ENCODE assay signal across 27 cellular contexts in genomic region chr13:24184265-24184841, GRCh38. TPM values are rescaled to one million over a fixed set of nuclear protein-coding genes. Genes with fewer than 3 reads are reported as not detected.
DNase-seq lines count a peak whose midpoint lies in the region; ATAC-seq and TF ChIP-seq lines count a peak whose summit lies in the region.
"Had no signal": no experiment of that assay in that cellular context is flagged by ENCODE, and none has a peak within 500 bp of the region (broad histone marks: within the 10 kb centered on the region; RNA-seq: fewer than 3 reads in every experiment).

No MANE protein-coding gene starts in this region.

- H4K20me1 ChIP-seq in hepatocyte (ENCODE audit: insufficient read depth, poor library complexity, severe bottlenecking) = no peaks in the 10 kb centered on the region
- H4K20me1 ChIP-seq: BLaER1 treated with 17β-estradiol and CSF1 and Interleukin-3, amounts not matched to agents 10 nM and 100 nM had no signal

- no peaks in the 10 kb centered on the region for H3K27me3 Mint-ChIP-seq in natural killer cell treated with Interleukin-12 subunit alpha and Interleukin-12 subunit beta and Interleukin-15 and Interleukin-18, amount 100 ng/mL, for 72 hours
- peaks cover 0 to 2% of the 10 kb centered on the region in 2 donors for H3K27me3 Mint-ChIP-seq in natural killer cell (ENCODE audit: low read depth in 2 of 2)
- H3K27me3 Mint-ChIP-seq: activated naive CD4-positive, alpha-beta T cell treated with anti-CD3 and anti-CD28 coated beads, Interleukin-2, amount 50 U/mL, for 24 hours had no signal

- H3K27ac Mint-ChIP-seq in natural killer cell treated with Interleukin-12 subunit alpha and Interleukin-12 subunit beta and Interleukin-15 and Interleukin-18, amount 100 ng/mL, for 72 hours = peak overlapping the region; percentile 73 to 88
- H3K27ac Mint-ChIP-seq in natural killer cell = no peak overlapping the region
- H3K27ac Mint-ChIP-seq: activated naive CD4-positive, alpha-beta T cell treated with anti-CD3 and anti-CD28 coated beads, Interleukin-2, amount 50 U/mL, for 24 hours; activated T-cell treated with anti-CD3 and anti-CD28 coated beads, Interleukin-2, amount 50 U/mL, for 72 hours had no signal

- peak overlapping the region; percentile 50 for H3K9ac ChIP-seq in mucosa of stomach (ENCODE audit: low read length)
- H3K9ac ChIP-seq: BLaER1 treated with 17β-estradiol and CSF1 and Interleukin-3, amounts not matched to agents 10 nM and 100 nM had no signal

- no peak for DNase-seq in natural killer cell treated with Interleukin-12 subunit alpha and Interleukin-12 subunit beta and Interleukin-15 and Interleukin-18, amount 100 ng/mL, for 72 hours (ENCODE audit: low spot score)
- DNase-seq in natural killer cell = no peak
- DNase-seq in hepatocyte (ENCODE audit: low spot score) = peak; percentile 62
- DNase-seq in aorta = no peak
- DNase-seq in NCI-H2171 treated with DMSO at 0.1 percent for 48 hours (lab: John Stamatoyannopoulos, UW) = no peak
- no peak for DNase-seq in DMS153 treated with DMSO at 0.1 percent for 48 hours (lab: John Stamatoyannopoulos, UW; ENCODE audit: unreplicated experiment)
- DNase-seq: activated CD8-positive, alpha-beta memory T cell treated with anti-CD3 and anti-CD28 coated beads for 24 hours; activated T-cell treated with anti-CD3 and anti-CD28 coated beads, Interleukin-2, amount 50 U/mL, for 72 hours; brain microvascular endothelial cell; cortex of kidney; foreskin fibroblast; HCEC 1CT; left cardiac atrium; NCI-H187 treated with DMSO at 0.1 percent for 48 hours; NK-92 treated with Interleukin-12 subunit alpha and Interleukin-12 subunit beta, amount 100 ng/mL, for 24 hours; nucleus accumbens; sigmoid colon; stimulated activated naive CD8-positive, alpha-beta T cell treated with anti-CD3 and anti-CD28 coated beads, Interleukin-15, Interleukin-2, amounts not matched to agents 100 U/mL and 50 U/mL, for 24 hours; T1000; upper lobe of right lung had no signal

- H2AFZ ChIP-seq in hepatocyte = no peak overlapping the region

- 72% methylated on average over 4 of the region's 4 CpGs for WGBS in hepatocyte (ENCODE audit: low lambda C conversion rate, missing lambda C conversion rate)
- WGBS in aorta, 2 donors = 90 to 92% methylated on average over 4 of the region's 4 CpGs

- peak overlapping the region; percentile 94 for H3K27ac ChIP-seq in hepatocyte
- no peak overlapping the region for H3K27ac ChIP-seq in aorta (ENCODE audit: low read depth in 1 of 2, low read length in 2 of 2)
- H3K27ac ChIP-seq: BLaER1 treated with 17β-estradiol and CSF1 and Interleukin-3, amounts not matched to agents 10 nM and 100 nM; brain microvascular endothelial cell; sigmoid colon; upper lobe of right lung had no signal

- peak overlapping the region; percentile 67 for H3K4me2 ChIP-seq in hepatocyte
- H3K4me2 ChIP-seq: BLaER1 treated with 17β-estradiol and CSF1 and Interleukin-3, amounts not matched to agents 10 nM and 100 nM had no signal

- H3K4me1 Mint-ChIP-seq in natural killer cell treated with Interleukin-12 subunit alpha and Interleukin-12 subunit beta and Interleukin-15 and Interleukin-18, amount 100 ng/mL, for 72 hours (ENCODE audit: low read depth in 2 of 2) = peaks cover 28 to 63% of the 10 kb centered on the region in 2 donors
- H3K4me1 Mint-ChIP-seq in natural killer cell = peaks cover 13% of the 10 kb centered on the region in 2 donors

- peak overlapping the region; percentile 11 for H3K4me3 Mint-ChIP-seq in natural killer cell treated with Interleukin-12 subunit alpha and Interleukin-12 subunit beta and Interleukin-15 and Interleukin-18, amount 100 ng/mL, for 72 hours
- no peak overlapping the region for H3K4me3 Mint-ChIP-seq in natural killer cell
- H3K4me3 Mint-ChIP-seq: activated naive CD4-positive, alpha-beta T cell treated with anti-CD3 and anti-CD28 coated beads, Interleukin-2, amount 50 U/mL, for 24 hours; activated T-cell treated with anti-CD3 and anti-CD28 coated beads, Interleukin-2, amount 50 U/mL, for 72 hours had no signal

- H3K4me3 ChIP-seq in hepatocyte (no peak overlapping the region), mucosa of stomach (ENCODE audit: low read length) (no peak overlapping the region), aorta (ENCODE audit: low read length in 2 of 2) (no peak overlapping the region)
- H3K4me3 ChIP-seq: BLaER1 treated with 17β-estradiol and CSF1 and Interleukin-3, amounts not matched to agents 10 nM and 100 nM; GM12878; K562; sigmoid colon; upper lobe of right lung had no signal

- H3K79me2 ChIP-seq in hepatocyte = peaks cover 18% of the 10 kb centered on the region

- H3K9me3 Mint-ChIP-seq in natural killer cell treated with Interleukin-12 subunit alpha and Interleukin-12 subunit beta and Interleukin-15 and Interleukin-18, amount 100 ng/mL, for 72 hours = peaks cover 4% of the 10 kb centered on the region
- peaks cover 2% of the 10 kb centered on the region in 2 donors for H3K9me3 Mint-ChIP-seq in natural killer cell

- H3K27me3 ChIP-seq in hepatocyte (no peaks in the 10 kb centered on the region), mucosa of stomach (ENCODE audit: control insufficient read depth, insufficient read depth, low read length) (no peaks in the 10 kb centered on the region), aorta (ENCODE audit: control insufficient read depth in 1 of 2, insufficient read depth in 2 of 2, low read length in 1 of 2) (no peaks in the 10 kb centered on the region)
- H3K27me3 ChIP-seq: BLaER1 treated with 17β-estradiol and CSF1 and Interleukin-3, amounts not matched to agents 10 nM and 100 nM; brain microvascular endothelial cell; sigmoid colon; upper lobe of right lung had no signal

- intact Hi-C loops in natural killer cell (cut with micrococcal nuclease) = no loop called here
- intact Hi-C loops in aorta (cut with DNase I) = no loop called here

- H3K9me3 ChIP-seq in hepatocyte (ENCODE audit: low read depth) (no peaks in the 10 kb centered on the region), mucosa of stomach (ENCODE audit: control insufficient read depth, low read length) (no peaks in the 10 kb centered on the region), aorta (ENCODE audit: control insufficient read depth, low read length) (no peaks in the 10 kb centered on the region)
- H3K9me3 ChIP-seq: sigmoid colon, upper lobe of right lung had no signal

- no peaks in the 10 kb centered on the region for H3K9me2 ChIP-seq in hepatocyte (replicated peaks; ENCODE audit: insufficient read depth)

- H3K4me1 ChIP-seq in hepatocyte (ENCODE audit: insufficient read depth) (peaks cover 28% of the 10 kb centered on the region), mucosa of stomach (ENCODE audit: control insufficient read depth, insufficient read depth, low read length) (peaks cover 36% of the 10 kb centered on the region), aorta (ENCODE audit: control insufficient read depth in 1 of 2, insufficient read depth in 2 of 2, low read length in 2 of 2) (no peaks in the 10 kb centered on the region)
- H3K4me1 ChIP-seq: upper lobe of right lung had no signal

- H3K36me3 ChIP-seq in hepatocyte (replicated peaks; ENCODE audit: insufficient read depth, low read depth) (no peaks in the 10 kb centered on the region), mucosa of stomach (ENCODE audit: control insufficient read depth, insufficient read depth, low read length) (no peaks in the 10 kb centered on the region), aorta (ENCODE audit: control insufficient read depth in 1 of 2, insufficient read depth in 2 of 2, low read length in 1 of 2) (no peaks in the 10 kb centered on the region)
- H3K36me3 ChIP-seq: brain microvascular endothelial cell, sigmoid colon, upper lobe of right lung had no signal

- TF ChIP-seq CTCF in natural killer cell (IDR thresholded peaks at IDR 0.05) (no peak), hepatocyte (IDR thresholded peaks at IDR 0.05; ENCODE audit: poor library complexity) (no peak)

- no peak for ATAC-seq in natural killer cell treated with Interleukin-12 subunit alpha and Interleukin-12 subunit beta and Interleukin-15 and Interleukin-18, amount 100 ng/mL, for 72 hours
- no peak for ATAC-seq in natural killer cell
- no peak for ATAC-seq in aorta (ENCODE audit: low FRiP score)
- ATAC-seq in HG02981 (IDR thresholded peaks at IDR 0.05; ENCODE audit: unreplicated experiment) = no peak
- ATAC-seq: activated T-cell treated with anti-CD3 and anti-CD28 coated beads, Interleukin-2, amount 50 U/mL, for 72 hours; GM12878; K562; SK-N-SH treated with all-trans-retinoic acid at 6 μM for 48 hours; stimulated activated naive CD8-positive, alpha-beta T cell treated with anti-CD3 and anti-CD28 coated beads, Interleukin-15, Interleukin-2, amounts not matched to agents 100 U/mL and 50 U/mL, for 24 hours had no signal

- H3K36me3 Mint-ChIP-seq in natural killer cell treated with Interleukin-12 subunit alpha and Interleukin-12 subunit beta and Interleukin-15 and Interleukin-18, amount 100 ng/mL, for 72 hours = peaks cover 12% of the 10 kb centered on the region
- H3K36me3 Mint-ChIP-seq in natural killer cell = peaks cover 6% of the 10 kb centered on the region
- H3K36me3 Mint-ChIP-seq: activated naive CD4-positive, alpha-beta T cell treated with anti-CD3 and anti-CD28 coated beads, Interleukin-2, amount 50 U/mL, for 24 hours had no signal

RNA-seq across cellular contexts. Expression of gene SPATA13, which starts 23.8 kb away (rescaled TPM):
- total RNA-seq in natural killer cell treated with Interleukin-12 subunit alpha and Interleukin-12 subunit beta and Interleukin-15 and Interleukin-18, amount 100 ng/mL, for 72 hours = 100 to 1,000 TPM in 1 of 2 donors, 10 to 100 TPM in 1; 81.6 to 107 TPM
- total RNA-seq in natural killer cell (100 to 1,000 TPM; 108 to 141 (median 141) TPM), hepatocyte (9.6 and 19.4 TPM in 2 replicates), aorta (10 to 100 TPM; 10.9 to 18.2 TPM)
- polyA plus RNA-seq in hepatocyte (12.4 and 12.9 TPM in 2 replicates), aorta (1 to 10 TPM; 6.1 to 7.1 TPM)

Comparison
In these comparisons a context has a peak if more than half of its experiments do, and no peak if none do; other contexts are left out.
1. H3K27ac Mint-ChIP-seq: peak in natural killer cell treated with Interleukin-12 subunit alpha and Interleukin-12 subunit beta and Interleukin-15 and Interleukin-18, amount 100 ng/mL, for 72 hours (2 of 2); none in natural killer cell (0 of 2).